In the genomic region with DNA sequence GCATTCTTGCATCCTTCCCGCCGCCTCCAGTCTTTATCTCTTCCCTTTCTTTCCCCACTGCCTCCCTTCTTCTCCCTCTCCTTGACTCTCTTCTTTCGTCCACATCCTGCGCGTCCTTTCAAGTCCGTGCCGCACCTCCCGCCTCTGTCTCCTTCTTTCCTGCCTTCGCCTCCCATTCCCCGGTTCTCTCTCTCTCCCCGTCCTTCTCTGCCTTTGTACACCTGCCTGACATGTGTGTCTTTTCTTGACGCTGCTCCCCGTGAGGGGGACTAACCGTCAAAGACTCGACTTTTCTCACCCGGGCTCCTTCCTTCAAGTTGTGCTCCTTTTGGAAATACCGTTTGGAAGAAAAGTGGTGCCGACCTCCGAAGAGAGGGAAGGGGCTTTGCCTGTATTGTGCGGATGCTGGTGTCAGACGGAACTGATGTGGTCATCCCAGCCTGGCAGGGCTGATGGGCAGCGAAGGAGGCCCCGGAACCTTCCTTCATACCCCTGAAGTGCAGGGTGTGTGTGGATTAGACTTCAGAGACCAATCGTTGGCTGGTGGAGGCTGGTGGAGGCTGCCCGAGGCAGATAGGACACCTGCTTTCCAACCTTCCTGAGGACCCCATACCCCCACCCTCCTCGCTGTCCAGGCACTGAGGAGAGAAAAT, we compare ENCODE assay signal across 8 cellular contexts. TPM values are rescaled to one million over a fixed set of nuclear protein-coding genes. Genes with fewer than 3 reads are reported as not detected.
A peak's percentile ranks its signal among the peaks of the same experiment; 100 is the strongest.
DNase-seq lines count a peak whose midpoint lies in the region; ATAC-seq and TF ChIP-seq lines count a peak whose summit lies in the region.

No MANE protein-coding gene starts in this region.

- H3K4me1 ChIP-seq in foreskin keratinocyte = no peaks in the 10 kb centered on the region

- H3K27ac ChIP-seq in foreskin keratinocyte = no peak overlapping the region

- H3K36me3 Mint-ChIP-seq in T-cell = no peaks in the 10 kb centered on the region

- peaks cover 11 to 21% (median 13%) of the 10 kb centered on the region in 3 donors for H3K4me1 Mint-ChIP-seq in T-cell

- H3K4me3 ChIP-seq in GM12875 (ENCODE audit: low read depth, low read length) = peak overlapping the region; percentile 44
- H3K4me3 ChIP-seq in retinal pigment epithelial cell (ENCODE audit: low read length) = peak overlapping the region; percentile 56

- no peaks in the 10 kb centered on the region for H3K9me3 Mint-ChIP-seq in T-cell

- TF ChIP-seq CTCF in GM12875 (IDR thresholded peaks at IDR 0.05; ENCODE audit: borderline replicate concordance, insufficient read depth, low read depth, low read length) (no peak), foreskin keratinocyte (conservative IDR thresholded peaks at IDR 0.05) (no peak), retinal pigment epithelial cell (conservative IDR thresholded peaks at IDR 0.05; ENCODE audit: low read depth, low read length) (no peak)

- DNase-seq in T-cell = no peak
- DNase-seq in foreskin keratinocyte = no peak
- no peak for DNase-seq in retinal pigment epithelial cell (ENCODE audit: low read depth)
- DNase-seq in NCI-H446 treated with DMSO at 0.1 percent for 48 hours (lab: John Stamatoyannopoulos, UW) = no peak
- no peak for DNase-seq in NCI-H2029 (lab: John Stamatoyannopoulos, UW)

- POLR2A ChIA-PET in T-cell (lab: Charles Lee) = interaction anchor here in 1 of 2 donors (0.6 kb wide), 1 partner anchor 64 kb away, joined by 4 read pairs; no protein-coding TSS in a partner anchor

- H3K27me3 Mint-ChIP-seq in T-cell = peaks cover 60 to 68% of the 10 kb centered on the region in 2 donors

- H3K27ac Mint-ChIP-seq in T-cell = no peak overlapping the region

- peak overlapping the region in 2 of 3 donors; percentile 25 to 62 for H3K4me3 Mint-ChIP-seq in T-cell

- no peak for ATAC-seq in T-cell (replicated peaks in 1 of 4)
- ATAC-seq in foreskin keratinocyte = peak; percentile 33
- no peak for ATAC-seq in GM18858 (IDR thresholded peaks at IDR 0.05; ENCODE audit: unreplicated experiment)
- ATAC-seq in HG03095 (IDR thresholded peaks at IDR 0.05; ENCODE audit: unreplicated experiment) = no peak

- H3K27me3 ChIP-seq in foreskin keratinocyte = peaks cover 82% of the 10 kb centered on the region

- CTCF ChIA-PET in T-cell (lab: Charles Lee) = interaction anchor here in 1 of 2 donors (0.6 kb wide), 1 partner anchor 301 kb away, joined by 3 read pairs; no protein-coding TSS in a partner anchor

RNA-seq across cellular contexts. Expression of a gene that starts 0.9 kb away (rescaled TPM):
- total RNA-seq in T-cell = under 1 TPM in 3 of 5 donors, not detected in 2; 0.32 to 0.47 (median 0.45) TPM
- total RNA-seq in foreskin keratinocyte = not detected in 2 replicates
- polyA plus RNA-seq in foreskin keratinocyte = 0.04 and 0.07 TPM in 2 replicates
